16 cellular contexts compared by ENCODE assay signal in the genomic region with DNA sequence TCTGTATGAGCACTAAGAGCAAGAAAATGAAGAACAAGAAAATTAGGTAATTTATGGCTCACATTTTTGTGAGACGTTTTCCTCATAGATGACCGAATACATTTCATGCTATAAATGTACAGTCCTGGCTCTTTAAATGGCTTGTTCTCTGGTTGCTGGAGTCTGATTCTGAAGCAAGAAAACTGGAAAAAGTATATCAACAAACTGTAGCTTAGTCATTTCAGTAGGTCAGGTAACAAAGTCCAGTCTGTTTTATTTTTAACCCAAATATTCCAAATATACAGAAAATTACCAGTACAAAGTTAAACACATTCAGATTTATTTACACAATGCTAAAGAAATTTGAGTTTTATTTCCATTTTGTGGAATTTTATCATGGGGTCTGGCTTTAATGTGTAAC. TPM values are rescaled to one million over a fixed set of nuclear protein-coding genes. Genes with fewer than 3 reads are reported as not detected.
"Had no signal": no experiment of that assay in that cellular context is flagged by ENCODE, and none has a peak within 500 bp of the region (broad histone marks: within the 10 kb centered on the region; RNA-seq: fewer than 3 reads in every experiment).

No MANE protein-coding gene starts in this region.

- H3K36me3 ChIP-seq: prostate gland had no signal

- DNase-seq: activated CD4-positive, alpha-beta T cell treated with anti-CD3 and anti-CD28 coated beads for 1 hour; activated CD8-positive, alpha-beta memory T cell treated with anti-CD3 and anti-CD28 coated beads for 24 hours; gastrocnemius medialis; heart right ventricle; right cardiac atrium; T-helper 2 cell; trophoblast cell had no signal

- H3K9me3 ChIP-seq: gastrocnemius medialis, heart right ventricle, prostate gland, suprapubic skin had no signal

- H3K27ac ChIP-seq: cardiac muscle cell, gastrocnemius medialis, heart right ventricle, prostate gland, skin epidermis, suprapubic skin, VCaP had no signal

- H3K27me3 ChIP-seq: cardiac muscle cell, gastrocnemius medialis, heart right ventricle, suprapubic skin had no signal

- H3K4me3 ChIP-seq: cardiac muscle cell, gastrocnemius medialis, heart right ventricle, prostate gland, skin epidermis, suprapubic skin had no signal

- H3K4me1 ChIP-seq: prostate gland had no signal

- ATAC-seq: gastrocnemius medialis, heart right ventricle, right cardiac atrium had no signal

RNA-seq across cellular contexts. Expression of a gene that starts 2.5 kb away (rescaled TPM):
- total RNA-seq: cardiac muscle cell, endodermal cell, epithelial cell of proximal tubule, mononuclear cell, osteoblast, prostate gland, suprapubic skin had no signal
- polyA plus RNA-seq: cardiac muscle cell had no signal
